In the genomic region with DNA sequence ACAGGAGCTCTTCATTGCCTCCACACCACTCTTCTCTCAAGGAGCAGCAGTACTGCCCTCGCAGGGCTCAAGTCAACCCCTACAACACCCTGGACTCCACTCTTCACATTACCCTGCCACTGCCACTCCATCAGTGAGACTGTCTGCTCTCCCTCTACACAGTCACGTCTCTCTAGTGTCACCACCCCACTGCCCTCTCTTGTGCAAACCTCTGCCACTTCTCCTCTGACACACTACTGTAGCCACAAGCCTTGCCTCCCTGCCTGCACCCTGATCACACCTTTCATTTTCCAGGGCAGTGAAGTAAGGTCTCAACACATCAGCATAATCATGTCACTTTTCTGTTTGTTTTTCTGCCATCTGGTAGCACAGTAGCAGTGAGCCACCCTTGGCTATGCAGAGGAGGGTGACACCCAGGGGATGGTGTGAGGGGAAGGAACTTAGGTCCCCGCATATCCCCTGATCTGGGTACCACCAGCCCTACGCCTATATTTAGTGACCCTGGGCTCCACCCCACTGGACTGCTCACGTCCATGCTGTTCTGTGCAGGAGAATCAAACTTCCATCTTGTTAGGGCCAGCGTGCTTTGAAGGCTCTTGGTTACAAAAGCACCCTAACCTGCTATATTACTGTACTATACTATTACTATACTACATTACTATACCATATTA, we compare ENCODE assay signal across 1 cellular context.
TF ChIP-seq lines count a peak whose summit lies in the region.

No MANE protein-coding gene starts in this region.

TF ChIP-seq in HepG2, 621 proteins besides CTCF, POLR2A, EP300 and RAD21:
- TF ChIP-seq POLR2AphosphoS5 (IDR thresholded peaks at IDR 0.05; ENCODE audit: low read depth, low read length) (0 out of 2 replicates have a peak, but pooled peaks have one; percentile 22), ZNF558 (CRISPR knock-in tag; IDR thresholded peaks at IDR 0.05; ENCODE audit: borderline replicate concordance) (0 out of 2 replicates have a peak, but pooled peaks have one; percentile 16), KDM5A (IDR thresholded peaks at IDR 0.05; ENCODE audit: borderline replicate concordance, low read length) (no peak), RFXANK (CRISPR knock-in tag; IDR thresholded peaks at IDR 0.05) (no peak), ZNF660 (CRISPR knock-in tag; IDR thresholded peaks at IDR 0.05; ENCODE audit: borderline replicate concordance, low read depth) (no peak), ZNF570 (CRISPR knock-in tag; IDR thresholded peaks at IDR 0.05; ENCODE audit: borderline replicate concordance) (no peak)
TF ChIP-seq in HepG2: peak in this region for 2.
